8 cellular contexts compared by ENCODE assay signal in genomic region chr9:128127990-128128835, GRCh38. TPM values are rescaled to one million over a fixed set of nuclear protein-coding genes. Genes with fewer than 3 reads are reported as not detected.
DNase-seq lines count a peak whose midpoint lies in the region; ATAC-seq and TF ChIP-seq lines count a peak whose summit lies in the region.

No MANE protein-coding gene starts in this region.

- H2AFZ ChIP-seq in DND-41 (ENCODE audit: low read depth, low read length), result peak overlapping the region; percentile 74
- H2AFZ ChIP-seq in GM23338, result peak overlapping the region; percentile 97

- peak overlapping the region; percentile 99 for H3K27ac Mint-ChIP-seq in GM23338
- peak overlapping the region; percentile 95 for H3K27ac Mint-ChIP-seq in activated T-helper 17 cell treated with anti-CD3 and anti-CD28 coated beads, Interleukin-2, amount 50 U/mL, for 72 hours
- peak overlapping the region; percentile 98 to 99 for H3K27ac Mint-ChIP-seq in natural killer cell
- H3K27ac Mint-ChIP-seq in stimulated activated naive B cell treated with anti-CD40 and anti-IgM and Interleukin-4, amounts not matched to agents 10 μg/mL and 1 μg/mL and 100 μg/mL, for 72 hours, result peak overlapping the region; percentile 100

- H3K4me3 ChIP-seq in DND-41 (ENCODE audit: low read depth in 1 of 2, low read length in 2 of 2), result peak overlapping the region; percentile 28 to 64
- peak overlapping the region; percentile 94 for H3K4me3 ChIP-seq in GM23338

- peak overlapping the region; percentile 98 for H3K4me3 Mint-ChIP-seq in GM23338
- peak overlapping the region; percentile 97 for H3K4me3 Mint-ChIP-seq in activated T-helper 17 cell treated with anti-CD3 and anti-CD28 coated beads, Interleukin-2, amount 50 U/mL, for 72 hours
- H3K4me3 Mint-ChIP-seq in natural killer cell, result peak overlapping the region; percentile 99
- H3K4me3 Mint-ChIP-seq in stimulated activated naive B cell treated with anti-CD40 and anti-IgM and Interleukin-4, amounts not matched to agents 10 μg/mL and 1 μg/mL and 100 μg/mL, for 72 hours, result peak overlapping the region; percentile 96 to 97

- peaks cover 17% of the 10 kb centered on the region for H3K4me1 Mint-ChIP-seq in GM23338
- H3K4me1 Mint-ChIP-seq in activated T-helper 17 cell treated with anti-CD3 and anti-CD28 coated beads, Interleukin-2, amount 50 U/mL, for 72 hours, result peaks cover 24% of the 10 kb centered on the region
- peaks cover 24 to 35% of the 10 kb centered on the region in 2 donors for H3K4me1 Mint-ChIP-seq in natural killer cell
- peaks cover 30 to 50% of the 10 kb centered on the region in 2 donors for H3K4me1 Mint-ChIP-seq in stimulated activated naive B cell treated with anti-CD40 and anti-IgM and Interleukin-4, amounts not matched to agents 10 μg/mL and 1 μg/mL and 100 μg/mL, for 72 hours

- H3K27me3 ChIP-seq in DND-41 (ENCODE audit: insufficient read depth, low read length, poor library complexity) (no peaks in the 10 kb centered on the region), GM23338 (ENCODE audit: insufficient read depth) (no peaks in the 10 kb centered on the region)

- no peaks in the 10 kb centered on the region for H3K9me3 ChIP-seq in DND-41 (ENCODE audit: insufficient read depth, low read length, severe bottlenecking)

- peaks cover 24% of the 10 kb centered on the region for H3K27me3 Mint-ChIP-seq in GM23338 (ENCODE audit: insufficient read depth, low read depth, poor library complexity)
- no peaks in the 10 kb centered on the region for H3K27me3 Mint-ChIP-seq in activated T-helper 17 cell treated with anti-CD3 and anti-CD28 coated beads, Interleukin-2, amount 50 U/mL, for 72 hours
- peaks cover 5 to 8% of the 10 kb centered on the region in 2 donors for H3K27me3 Mint-ChIP-seq in natural killer cell (ENCODE audit: low read depth in 2 of 2)
- peaks cover 13 to 15% of the 10 kb centered on the region in 2 donors for H3K27me3 Mint-ChIP-seq in stimulated activated naive B cell treated with anti-CD40 and anti-IgM and Interleukin-4, amounts not matched to agents 10 μg/mL and 1 μg/mL and 100 μg/mL, for 72 hours

- H3F3A ChIP-seq in GM23338 (replicated peaks; ENCODE audit: low read depth), result peaks cover 5% of the 10 kb centered on the region; the same call in 1 of the 2 replicates

- H3K4me2 ChIP-seq in DND-41 (ENCODE audit: insufficient read depth, low read length), result peak overlapping the region; percentile 68
- peak overlapping the region; percentile 98 for H3K4me2 ChIP-seq in GM23338

- peaks cover 15% of the 10 kb centered on the region for H3K9me3 Mint-ChIP-seq in GM23338
- no peaks in the 10 kb centered on the region for H3K9me3 Mint-ChIP-seq in activated T-helper 17 cell treated with anti-CD3 and anti-CD28 coated beads, Interleukin-2, amount 50 U/mL, for 72 hours
- H3K9me3 Mint-ChIP-seq in natural killer cell, result no peaks in the 10 kb centered on the region
- H3K9me3 Mint-ChIP-seq in stimulated activated naive B cell treated with anti-CD40 and anti-IgM and Interleukin-4, amounts not matched to agents 10 μg/mL and 1 μg/mL and 100 μg/mL, for 72 hours, result peaks cover 4 to 6% of the 10 kb centered on the region in 2 donors

- H3K27ac ChIP-seq in DND-41 (ENCODE audit: low read length), result peak overlapping the region; percentile 96
- H3K27ac ChIP-seq in GM23338 (ENCODE audit: low read depth), result peak overlapping the region; percentile 98

- no peak for TF ChIP-seq CTCF in DND-41 (IDR thresholded peaks at IDR 0.05; ENCODE audit: borderline replicate concordance, extremely low read depth, low read length, poor library complexity, severe bottlenecking)
- no peak for TF ChIP-seq CTCF in GM23338 (conservative IDR thresholded peaks at IDR 0.05; ENCODE audit: low read depth in 2 of 2)
- TF ChIP-seq CTCF in natural killer cell (IDR thresholded peaks at IDR 0.05), result no peak

- DNase-seq in DND-41, result peak; percentile 86
- DNase-seq in GM23338 (ENCODE audit: low spot score), result peak; percentile 95
- peak; percentile 76 to 86 for DNase-seq in Kasumi-1 (lab: John Stamatoyannopoulos, UW)
- peak; percentile 90 for DNase-seq in RPMI7951 (ENCODE audit: low read depth)
- peak; percentile 89 for DNase-seq in fibroblast of peridontal ligament (ENCODE audit: extremely low read depth)
- peak; percentile 86 for DNase-seq in natural killer cell
- peak; percentile 86 for DNase-seq in stimulated activated naive B cell treated with anti-CD40 and anti-IgM and Interleukin-4, amounts not matched to agents 10 μg/mL and 1 μg/mL and 100 μg/mL, for 72 hours

- H3K4me1 ChIP-seq in DND-41 (ENCODE audit: insufficient read depth, low read length) (peaks cover 35% of the 10 kb centered on the region), GM23338 (ENCODE audit: insufficient read depth) (peaks cover 12% of the 10 kb centered on the region; the same call in 1 of the 2 replicates)

- H4K20me1 ChIP-seq in DND-41 (ENCODE audit: insufficient read depth, low read length) (peaks cover 20% of the 10 kb centered on the region), GM23338 (replicated peaks; ENCODE audit: insufficient read depth) (peaks cover 4% of the 10 kb centered on the region)

- peaks cover 31% of the 10 kb centered on the region for H3K79me2 ChIP-seq in DND-41 (ENCODE audit: insufficient read depth, low read length)
- H3K79me2 ChIP-seq in GM23338 (replicated peaks; ENCODE audit: insufficient read depth), result peaks cover 25% of the 10 kb centered on the region

- peak overlapping the region; percentile 97 for H3K9ac ChIP-seq in DND-41 (ENCODE audit: low read depth, low read length)

- intact Hi-C loops in natural killer cell (cut with micrococcal nuclease), result loop anchor here (1.0 to 2.0 kb wide), 2 partner anchors 11 to 59 kb away; partner anchors contain the start of gene SLC25A25

- ATAC-seq in DND-41 (ENCODE audit: insufficient read depth, low read depth) (peak; percentile 83), GM23338 (peak; percentile 75), natural killer cell (peak; percentile 80 to 91 (median 82))
- peak; percentile 86 for ATAC-seq in activated T-helper 17 cell treated with anti-CD3 and anti-CD28 coated beads, Interleukin-2, amount 50 U/mL, for 72 hours (replicated peaks)
- peak; percentile 74 to 80 for ATAC-seq in stimulated activated naive B cell treated with anti-CD40 and anti-IgM and Interleukin-4, amounts not matched to agents 10 μg/mL and 1 μg/mL and 100 μg/mL, for 72 hours (replicated peaks)

- no peaks in the 10 kb centered on the region for H3K9me2 ChIP-seq in GM23338 (ENCODE audit: insufficient read depth)

- peaks cover 19% of the 10 kb centered on the region for H3K36me3 ChIP-seq in DND-41 (ENCODE audit: insufficient read depth, low read length)
- H3K36me3 ChIP-seq in GM23338 (ENCODE audit: insufficient read depth), result 0 out of 2 replicates have a peak, but pooled peaks cover 4% of the 10 kb centered on the region

- H3K36me3 Mint-ChIP-seq in GM23338 (ENCODE audit: low read depth) (peaks cover 33% of the 10 kb centered on the region), natural killer cell (no peaks in the 10 kb centered on the region)
- H3K36me3 Mint-ChIP-seq in activated T-helper 17 cell treated with anti-CD3 and anti-CD28 coated beads, Interleukin-2, amount 50 U/mL, for 72 hours (ENCODE audit: low read depth), result peaks cover 16% of the 10 kb centered on the region
- peaks cover 13 to 31% of the 10 kb centered on the region in 2 donors for H3K36me3 Mint-ChIP-seq in stimulated activated naive B cell treated with anti-CD40 and anti-IgM and Interleukin-4, amounts not matched to agents 10 μg/mL and 1 μg/mL and 100 μg/mL, for 72 hours

TF ChIP-seq in GM23338, 12 proteins besides CTCF, POLR2A, EP300 and RAD21 (continues in another document):
- TF ChIP-seq POLR2AphosphoS5 (IDR thresholded peaks at IDR 0.05; ENCODE audit: low read depth) (peak; percentile 87), REST (IDR thresholded peaks at IDR 0.05; ENCODE audit: unreplicated experiment) (no peak)

RNA-seq across cellular contexts. Expression of gene PTGES2, which starts 0.7 kb away (rescaled TPM):
- 108 and 124 TPM in 2 replicates for total RNA-seq in GM23338 (2014; rRNA removed; shearing (Covaris generic))
- 56.3 and 59.7 TPM in 2 replicates for polyA plus RNA-seq in GM23338 (2016; fragmentation: Nextera tagmentation; extraction: Ambion mirVana)
- total RNA-seq in RPMI7951 (2014; rRNA removed; shearing (Covaris generic)), result 28.5 and 37.2 TPM in 2 replicates
- 10 to 100 TPM; 15.3 to 32.3 TPM for total RNA-seq in activated T-helper 17 cell treated with anti-CD3 and anti-CD28 coated beads, Interleukin-2, amount 50 U/mL, for 72 hours
- 10 to 100 TPM; 43.4 to 57.0 (median 53.3) TPM for total RNA-seq in natural killer cell

RNA-seq across cellular contexts. Expression of gene LCN2, which starts 21.0 kb away (rescaled TPM):
- total RNA-seq in GM23338 (2014; rRNA removed; shearing (Covaris generic)), result 0.27 TPM in 1 of 2 replicates, not detected in the other
- polyA plus RNA-seq in GM23338 (2016; fragmentation: Nextera tagmentation; extraction: Ambion mirVana), result 2.0 and 2.7 TPM in 2 replicates
- total RNA-seq in RPMI7951 (2014; rRNA removed; shearing (Covaris generic)), result not detected in 2 replicates
- total RNA-seq in activated T-helper 17 cell treated with anti-CD3 and anti-CD28 coated beads, Interleukin-2, amount 50 U/mL, for 72 hours, result not detected
- under 1 TPM in 2 of 3 donors, not detected in 1; 0.82 to 0.99 TPM for total RNA-seq in natural killer cell

RNA-seq across cellular contexts. Expression of gene BBLN, which starts 31.9 kb away (rescaled TPM):
- 246 and 276 TPM in 2 replicates for total RNA-seq in GM23338 (2014; rRNA removed; shearing (Covaris generic))
- polyA plus RNA-seq in GM23338 (2016; fragmentation: Nextera tagmentation; extraction: Ambion mirVana), result 171 and 177 TPM in 2 replicates
- total RNA-seq in RPMI7951 (2014; rRNA removed; shearing (Covaris generic)), result 97.3 and 128 TPM in 2 replicates
- total RNA-seq in activated T-helper 17 cell treated with anti-CD3 and anti-CD28 coated beads, Interleukin-2, amount 50 U/mL, for 72 hours, result 10 to 100 TPM; 65.7 to 71.9 TPM
- 10 to 100 TPM; 61.8 to 74.0 (median 69.3) TPM for total RNA-seq in natural killer cell

Comparison
In these comparisons a context has a peak if more than half of its experiments do, and no peak if none do; other contexts are left out.
1. Peak in every context shown above with its lines: DNase-seq, ATAC-seq, H3K4me3 ChIP-seq and H3K27ac ChIP-seq.